1 cellular context compared by ENCODE assay signal in the genomic region with DNA sequence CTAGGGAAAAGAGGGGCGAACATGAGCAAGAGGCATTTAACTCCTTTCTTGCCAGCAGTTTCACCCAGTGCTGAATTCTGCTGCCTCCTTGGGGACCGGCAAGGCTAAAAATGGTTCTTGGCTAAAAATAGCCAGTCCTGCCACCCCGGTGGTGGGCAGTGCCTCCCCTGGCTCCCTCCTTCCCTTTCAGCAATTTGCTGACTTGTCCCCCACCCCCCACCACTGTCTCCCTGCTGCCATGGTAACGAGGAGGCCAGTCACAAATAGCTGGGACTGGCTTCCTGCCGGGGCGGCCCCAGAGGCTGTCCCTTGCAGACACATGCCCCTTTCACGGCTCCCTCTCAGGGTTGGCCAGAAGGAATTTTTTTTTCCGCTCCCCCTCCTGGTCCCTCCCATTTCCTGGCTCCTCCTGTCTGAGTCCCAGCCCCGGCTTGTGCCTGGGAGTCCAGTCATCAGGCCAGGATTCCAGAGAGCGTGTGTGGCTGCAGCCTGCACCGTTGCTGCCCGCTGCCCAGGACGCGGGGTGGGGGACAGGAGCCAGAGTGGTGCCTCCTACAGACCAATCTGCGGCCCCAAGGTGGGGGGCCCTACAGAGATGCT.
TF ChIP-seq lines count a peak whose summit lies in the region.

No MANE protein-coding gene starts in this region.

TF ChIP-seq in WTC11, 78 proteins besides CTCF, POLR2A, EP300 and RAD21 (continued from another document):
- TF ChIP-seq, protein P1, sequence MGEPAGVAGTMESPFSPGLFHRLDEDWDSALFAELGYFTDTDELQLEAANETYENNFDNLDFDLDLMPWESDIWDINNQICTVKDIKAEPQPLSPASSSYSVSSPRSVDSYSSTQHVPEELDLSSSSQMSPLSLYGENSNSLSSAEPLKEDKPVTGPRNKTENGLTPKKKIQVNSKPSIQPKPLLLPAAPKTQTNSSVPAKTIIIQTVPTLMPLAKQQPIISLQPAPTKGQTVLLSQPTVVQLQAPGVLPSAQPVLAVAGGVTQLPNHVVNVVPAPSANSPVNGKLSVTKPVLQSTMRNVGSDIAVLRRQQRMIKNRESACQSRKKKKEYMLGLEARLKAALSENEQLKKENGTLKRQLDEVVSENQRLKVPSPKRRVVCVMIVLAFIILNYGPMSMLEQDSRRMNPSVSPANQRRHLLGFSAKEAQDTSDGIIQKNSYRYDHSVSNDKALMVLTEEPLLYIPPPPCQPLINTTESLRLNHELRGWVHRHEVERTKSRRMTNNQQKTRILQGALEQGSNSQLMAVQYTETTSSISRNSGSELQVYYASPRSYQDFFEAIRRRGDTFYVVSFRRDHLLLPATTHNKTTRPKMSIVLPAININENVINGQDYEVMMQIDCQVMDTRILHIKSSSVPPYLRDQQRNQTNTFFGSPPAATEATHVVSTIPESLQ (CRISPR knock-in tag; IDR thresholded peaks at IDR 0.05): no peak
- TF ChIP-seq, protein P2, sequence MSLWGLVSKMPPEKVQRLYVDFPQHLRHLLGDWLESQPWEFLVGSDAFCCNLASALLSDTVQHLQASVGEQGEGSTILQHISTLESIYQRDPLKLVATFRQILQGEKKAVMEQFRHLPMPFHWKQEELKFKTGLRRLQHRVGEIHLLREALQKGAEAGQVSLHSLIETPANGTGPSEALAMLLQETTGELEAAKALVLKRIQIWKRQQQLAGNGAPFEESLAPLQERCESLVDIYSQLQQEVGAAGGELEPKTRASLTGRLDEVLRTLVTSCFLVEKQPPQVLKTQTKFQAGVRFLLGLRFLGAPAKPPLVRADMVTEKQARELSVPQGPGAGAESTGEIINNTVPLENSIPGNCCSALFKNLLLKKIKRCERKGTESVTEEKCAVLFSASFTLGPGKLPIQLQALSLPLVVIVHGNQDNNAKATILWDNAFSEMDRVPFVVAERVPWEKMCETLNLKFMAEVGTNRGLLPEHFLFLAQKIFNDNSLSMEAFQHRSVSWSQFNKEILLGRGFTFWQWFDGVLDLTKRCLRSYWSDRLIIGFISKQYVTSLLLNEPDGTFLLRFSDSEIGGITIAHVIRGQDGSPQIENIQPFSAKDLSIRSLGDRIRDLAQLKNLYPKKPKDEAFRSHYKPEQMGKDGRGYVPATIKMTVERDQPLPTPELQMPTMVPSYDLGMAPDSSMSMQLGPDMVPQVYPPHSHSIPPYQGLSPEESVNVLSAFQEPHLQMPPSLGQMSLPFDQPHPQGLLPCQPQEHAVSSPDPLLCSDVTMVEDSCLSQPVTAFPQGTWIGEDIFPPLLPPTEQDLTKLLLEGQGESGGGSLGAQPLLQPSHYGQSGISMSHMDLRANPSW (CRISPR knock-in tag; conservative IDR thresholded peaks at IDR 0.05; ENCODE audit: low read depth): no peak
- TF ChIP-seq SMAD3 (CRISPR knock-in tag; IDR thresholded peaks at IDR 0.05; ENCODE audit: borderline replicate concordance) (no peak), ZNF423 (CRISPR knock-in tag; IDR thresholded peaks at IDR 0.05) (0 out of 2 replicates have a peak, but pooled peaks have one; percentile 11), ETV6 (CRISPR knock-in tag; IDR thresholded peaks at IDR 0.05) (peak; percentile 66; the same call in 1 of the 2 replicates)
- TF ChIP-seq, protein P3, sequence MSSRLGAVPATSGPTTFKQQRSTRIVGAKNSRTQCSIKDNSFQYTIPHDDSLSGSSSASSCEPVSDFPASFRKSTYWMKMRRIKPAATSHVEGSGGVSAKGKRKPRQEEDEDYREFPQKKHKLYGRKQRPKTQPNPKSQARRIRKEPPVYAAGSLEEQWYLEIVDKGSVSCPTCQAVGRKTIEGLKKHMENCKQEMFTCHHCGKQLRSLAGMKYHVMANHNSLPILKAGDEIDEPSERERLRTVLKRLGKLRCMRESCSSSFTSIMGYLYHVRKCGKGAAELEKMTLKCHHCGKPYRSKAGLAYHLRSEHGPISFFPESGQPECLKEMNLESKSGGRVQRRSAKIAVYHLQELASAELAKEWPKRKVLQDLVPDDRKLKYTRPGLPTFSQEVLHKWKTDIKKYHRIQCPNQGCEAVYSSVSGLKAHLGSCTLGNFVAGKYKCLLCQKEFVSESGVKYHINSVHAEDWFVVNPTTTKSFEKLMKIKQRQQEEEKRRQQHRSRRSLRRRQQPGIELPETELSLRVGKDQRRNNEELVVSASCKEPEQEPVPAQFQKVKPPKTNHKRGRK (CRISPR knock-in tag; IDR thresholded peaks at IDR 0.05; ENCODE audit: borderline replicate concordance): no peak
- TF ChIP-seq, protein P4, sequence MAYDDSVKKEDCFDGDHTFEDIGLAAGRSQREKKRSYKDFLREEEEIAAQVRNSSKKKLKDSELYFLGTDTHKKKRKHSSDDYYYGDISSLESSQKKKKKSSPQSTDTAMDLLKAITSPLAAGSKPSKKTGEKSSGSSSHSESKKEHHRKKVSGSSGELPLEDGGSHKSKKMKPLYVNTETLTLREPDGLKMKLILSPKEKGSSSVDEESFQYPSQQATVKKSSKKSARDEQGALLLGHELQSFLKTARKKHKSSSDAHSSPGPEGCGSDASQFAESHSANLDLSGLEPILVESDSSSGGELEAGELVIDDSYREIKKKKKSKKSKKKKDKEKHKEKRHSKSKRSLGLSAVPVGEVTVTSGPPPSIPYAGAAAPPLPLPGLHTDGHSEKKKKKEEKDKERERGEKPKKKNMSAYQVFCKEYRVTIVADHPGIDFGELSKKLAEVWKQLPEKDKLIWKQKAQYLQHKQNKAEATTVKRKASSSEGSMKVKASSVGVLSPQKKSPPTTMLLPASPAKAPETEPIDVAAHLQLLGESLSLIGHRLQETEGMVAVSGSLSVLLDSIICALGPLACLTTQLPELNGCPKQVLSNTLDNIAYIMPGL (CRISPR knock-in tag; IDR thresholded peaks at IDR 0.05): no peak
- TF ChIP-seq, protein P5, sequence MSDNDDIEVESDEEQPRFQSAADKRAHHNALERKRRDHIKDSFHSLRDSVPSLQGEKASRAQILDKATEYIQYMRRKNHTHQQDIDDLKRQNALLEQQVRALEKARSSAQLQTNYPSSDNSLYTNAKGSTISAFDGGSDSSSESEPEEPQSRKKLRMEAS (CRISPR knock-in tag; IDR thresholded peaks at IDR 0.05): peak; percentile 57; the same call in 1 of the 2 replicates
